23 cellular contexts compared by ENCODE assay signal in genomic region chr4:22496165-22496813, GRCh38.
"Had no signal": no experiment of that assay in that cellular context is flagged by ENCODE, and none has a peak within 500 bp of the region (broad histone marks: within the 10 kb centered on the region; RNA-seq: fewer than 3 reads in every experiment).

No MANE protein-coding gene starts in this region.

- H3K36me3 ChIP-seq: ascending aorta, transverse colon had no signal

- H2AFZ ChIP-seq: hepatocyte had no signal

- DNase-seq: activated CD4-positive, alpha-beta T cell treated with anti-CD3 and anti-CD28 coated beads, Interleukin-2, amount 10 ng/mL, durations not matched to agents 7 days and 5 days; activated CD8-positive, alpha-beta memory T cell treated with anti-CD3 and anti-CD28 coated beads, Interleukin-2, amount 10 ng/mL, durations not matched to agents 7 days and 5 days; activated CD8-positive, alpha-beta T cell treated with anti-CD3 and anti-CD28 coated beads for 36 hours; activated gamma-delta T cell treated with Interleukin-2 at 50 U/mL for 16 hours; activated T-cell treated with anti-CD3 and anti-CD28 coated beads for 4 hours; dorsolateral prefrontal cortex; foreskin melanocyte; left cardiac atrium; mucosa of descending colon; nucleus accumbens; posterior cingulate gyrus; small intestine; stimulated activated CD4-positive, alpha-beta T cell treated with anti-CD3 and anti-CD28 coated beads, Interleukin-2, amount 100 ng/mL, for 24 hours; T1000; transverse colon had no signal

- H3K27ac ChIP-seq: ascending aorta, dorsolateral prefrontal cortex, hepatocyte, transverse colon had no signal

- H3K4me2 ChIP-seq: hepatocyte had no signal

- H3K9me3 ChIP-seq: ascending aorta, mucosa of descending colon, transverse colon had no signal

- H3K4me1 ChIP-seq: ascending aorta had no signal

- H3K27me3 ChIP-seq: ascending aorta, dorsolateral prefrontal cortex, hepatocyte, transverse colon had no signal

- H3K27me3 Mint-ChIP-seq: activated CD4-positive, alpha-beta T cell treated with anti-CD3 and anti-CD28 coated beads, Interleukin-2, amount 10 ng/mL, durations not matched to agents 7 days and 5 days; activated CD8-positive, alpha-beta memory T cell treated with anti-CD3 and anti-CD28 coated beads, Interleukin-2, amount 10 ng/mL, durations not matched to agents 7 days and 5 days; activated CD8-positive, alpha-beta T cell treated with anti-CD3 and anti-CD28 coated beads for 36 hours; activated naive CD4-positive, alpha-beta T cell treated with anti-CD3 and anti-CD28 coated beads, Interleukin-2, amount 50 U/mL, for 24 hours; central memory CD8-positive, alpha-beta T cell; memory B cell; stimulated activated memory B cell treated with anti-CD40 and anti-IgM and Interleukin-4, amounts not matched to agents 10 μg/mL and 1 μg/mL and 100 μg/mL, for 72 hours had no signal

- H3K4me3 Mint-ChIP-seq: activated CD4-positive, alpha-beta T cell treated with anti-CD3 and anti-CD28 coated beads, Interleukin-2, amount 10 ng/mL, durations not matched to agents 7 days and 5 days; activated CD8-positive, alpha-beta memory T cell treated with anti-CD3 and anti-CD28 coated beads, Interleukin-2, amount 10 ng/mL, durations not matched to agents 7 days and 5 days; activated CD8-positive, alpha-beta T cell treated with anti-CD3 and anti-CD28 coated beads for 36 hours; activated naive CD4-positive, alpha-beta T cell treated with anti-CD3 and anti-CD28 coated beads, Interleukin-2, amount 50 U/mL, for 24 hours; activated T-helper 1 cell treated with anti-CD3 and anti-CD28 coated beads, Interleukin-12 subunit alpha, Interleukin-12 subunit beta, Interleukin-2, Interleukin-4 antibody, amounts not matched to agents 30 ng/mL and 10 ng/mL and 1 ng/mL, durations not matched to agents 14 hours and 24 hours and 36 hours; central memory CD8-positive, alpha-beta T cell; memory B cell; stimulated activated memory B cell treated with anti-CD40 and anti-IgM and Interleukin-4, amounts not matched to agents 10 μg/mL and 1 μg/mL and 100 μg/mL, for 72 hours; T-helper 1 cell treated with Interleukin-12 subunit alpha and Interleukin-12 subunit beta and Interleukin-4 antibody, amounts not matched to agents 30 μg/mL and 1 μg/mL, for 36 hours had no signal

- H3K9me3 Mint-ChIP-seq: activated CD8-positive, alpha-beta T cell treated with anti-CD3 and anti-CD28 coated beads for 36 hours; activated naive CD4-positive, alpha-beta T cell treated with anti-CD3 and anti-CD28 coated beads, Interleukin-2, amount 50 U/mL, for 24 hours; activated T-helper 1 cell treated with anti-CD3 and anti-CD28 coated beads, Interleukin-12 subunit alpha, Interleukin-12 subunit beta, Interleukin-2, Interleukin-4 antibody, amounts not matched to agents 30 ng/mL and 10 ng/mL and 1 ng/mL, durations not matched to agents 14 hours and 24 hours and 36 hours; stimulated activated memory B cell treated with anti-CD40 and anti-IgM and Interleukin-4, amounts not matched to agents 10 μg/mL and 1 μg/mL and 100 μg/mL, for 72 hours; T-helper 1 cell treated with Interleukin-12 subunit alpha and Interleukin-12 subunit beta and Interleukin-4 antibody, amounts not matched to agents 30 μg/mL and 1 μg/mL, for 36 hours had no signal

- H3K4me3 ChIP-seq: ascending aorta, dorsolateral prefrontal cortex, hepatocyte, mucosa of descending colon, transverse colon had no signal

- H3K36me3 Mint-ChIP-seq: activated CD8-positive, alpha-beta memory T cell treated with anti-CD3 and anti-CD28 coated beads, Interleukin-2, amount 10 ng/mL, durations not matched to agents 7 days and 5 days; memory B cell; stimulated activated memory B cell treated with anti-CD40 and anti-IgM and Interleukin-4, amounts not matched to agents 10 μg/mL and 1 μg/mL and 100 μg/mL, for 72 hours had no signal

- H3K4me1 Mint-ChIP-seq: activated CD8-positive, alpha-beta memory T cell treated with anti-CD3 and anti-CD28 coated beads, Interleukin-2, amount 10 ng/mL, durations not matched to agents 7 days and 5 days; central memory CD8-positive, alpha-beta T cell; memory B cell; stimulated activated memory B cell treated with anti-CD40 and anti-IgM and Interleukin-4, amounts not matched to agents 10 μg/mL and 1 μg/mL and 100 μg/mL, for 72 hours had no signal

- H3K27ac Mint-ChIP-seq: activated CD4-positive, alpha-beta T cell treated with anti-CD3 and anti-CD28 coated beads, Interleukin-2, amount 10 ng/mL, durations not matched to agents 7 days and 5 days; activated CD8-positive, alpha-beta memory T cell treated with anti-CD3 and anti-CD28 coated beads, Interleukin-2, amount 10 ng/mL, durations not matched to agents 7 days and 5 days; activated CD8-positive, alpha-beta T cell treated with anti-CD3 and anti-CD28 coated beads for 36 hours; activated naive CD4-positive, alpha-beta T cell treated with anti-CD3 and anti-CD28 coated beads, Interleukin-2, amount 50 U/mL, for 24 hours; activated T-helper 1 cell treated with anti-CD3 and anti-CD28 coated beads, Interleukin-12 subunit alpha, Interleukin-12 subunit beta, Interleukin-2, Interleukin-4 antibody, amounts not matched to agents 30 ng/mL and 10 ng/mL and 1 ng/mL, durations not matched to agents 14 hours and 24 hours and 36 hours; memory B cell; stimulated activated memory B cell treated with anti-CD40 and anti-IgM and Interleukin-4, amounts not matched to agents 10 μg/mL and 1 μg/mL and 100 μg/mL, for 72 hours; T-helper 1 cell treated with Interleukin-12 subunit alpha and Interleukin-12 subunit beta and Interleukin-4 antibody, amounts not matched to agents 30 μg/mL and 1 μg/mL, for 36 hours had no signal
